Comparison of ENCODE assay signal across 29 cellular contexts in genomic region chr4:102525556-102525955, GRCh38. TPM values are rescaled to one million over a fixed set of nuclear protein-coding genes. Genes with fewer than 3 reads are reported as not detected.
DNase-seq lines count a peak whose midpoint lies in the region; ATAC-seq and TF ChIP-seq lines count a peak whose summit lies in the region.
"Had no signal": no experiment of that assay in that cellular context is flagged by ENCODE, and none has a peak within 500 bp of the region (broad histone marks: within the 10 kb centered on the region; RNA-seq: fewer than 3 reads in every experiment).

No MANE protein-coding gene starts in this region.

- no peak for DNase-seq in activated T-cell treated with anti-CD3 and anti-CD28 coated beads, Interleukin-2, amount 50 U/mL, for 4 hours
- no peak for DNase-seq in activated T-cell treated with anti-CD3 and anti-CD28 coated beads for 4 hours
- DNase-seq in CD4-positive, alpha-beta memory T cell, result no peak
- DNase-seq in natural killer cell, result no peak
- DNase-seq in mucosa of descending colon, result no peak
- DNase-seq in SJCRH30, result no peak
- DNase-seq: adrenal gland; body of pancreas; DMS79; foreskin fibroblast; head of caudate nucleus; NCI-H1105; NCI-H187 treated with DMSO at 0.1 percent for 48 hours; NCI-H2171; posterior cingulate gyrus; right cardiac atrium; stimulated activated CD4-positive, alpha-beta T cell treated with anti-CD3 and anti-CD28 coated beads, Interleukin-1b, Interleukin-23, amount 100 ng/mL, for 48 hours; thyroid gland had no signal

- peak overlapping the region; percentile 43 for H3K4me3 Mint-ChIP-seq in activated T-cell treated with anti-CD3 and anti-CD28 coated beads, Interleukin-2, amount 50 U/mL, for 4 hours
- H3K4me3 Mint-ChIP-seq in CD4-positive, alpha-beta memory T cell, result peak overlapping the region in 1 of 8 donors; percentile 44
- H3K4me3 Mint-ChIP-seq in activated T-helper 17 cell treated with anti-CD3 and anti-CD28 coated beads, Interleukin-2, amount 50 U/mL, for 72 hours, result peak overlapping the region; percentile 68
- H3K4me3 Mint-ChIP-seq in natural killer cell, result no peak overlapping the region
- H3K4me3 Mint-ChIP-seq: B cell; dendritic cell treated with granulocyte-macrophage colony-stimulating factor and Interleukin-4, amounts not matched to agents 40 ng/mL and 50 ng/mL, for 4 days had no signal

- H3K27ac Mint-ChIP-seq in CD4-positive, alpha-beta memory T cell, result peak overlapping the region in 5 of 7 donors; percentile 54 to 81 (median 76)
- no peak overlapping the region for H3K27ac Mint-ChIP-seq in activated T-helper 17 cell treated with anti-CD3 and anti-CD28 coated beads, Interleukin-2, amount 50 U/mL, for 72 hours
- H3K27ac Mint-ChIP-seq in natural killer cell, result peak overlapping the region; percentile 46 to 85
- H3K27ac Mint-ChIP-seq: B cell had no signal

- intact Hi-C loops in CD4-positive, alpha-beta memory T cell (cut with micrococcal nuclease), result no loop called here
- intact Hi-C loops in natural killer cell (cut with micrococcal nuclease) (no loop called here), mucosa of descending colon (cut with DNase I, micrococcal nuclease) (no loop called here)

- CTCF ChIA-PET in CD4-positive, alpha-beta memory T cell (lab: Charles Lee; ENCODE audit: partially characterized antibody), result interaction anchor here (0.8 to 1.3 kb wide), 5 partner anchors 25 to 95 kb away, joined by 3 to 5 read pairs (median 3); no protein-coding TSS in a partner anchor

- no peaks in the 10 kb centered on the region for H3K27me3 Mint-ChIP-seq in activated T-cell treated with anti-CD3 and anti-CD28 coated beads, Interleukin-2, amount 50 U/mL, for 4 hours (ENCODE audit: low read depth)
- no peaks in the 10 kb centered on the region for H3K27me3 Mint-ChIP-seq in CD4-positive, alpha-beta memory T cell
- no peaks in the 10 kb centered on the region for H3K27me3 Mint-ChIP-seq in activated T-helper 17 cell treated with anti-CD3 and anti-CD28 coated beads, Interleukin-2, amount 50 U/mL, for 72 hours
- H3K27me3 Mint-ChIP-seq in natural killer cell (ENCODE audit: low read depth in 2 of 2), result no peaks in the 10 kb centered on the region
- H3K27me3 Mint-ChIP-seq: B cell; dendritic cell treated with granulocyte-macrophage colony-stimulating factor and Interleukin-4, amounts not matched to agents 40 ng/mL and 50 ng/mL, for 4 days had no signal

- POLR2A ChIA-PET in CD4-positive, alpha-beta memory T cell (lab: Charles Lee; ENCODE audit: partially characterized antibody), result interaction anchor here (1.3 to 8.0 kb wide), 3 partner anchors 11 to 24 kb away, joined by 3 to 50 read pairs (median 4); partner anchors contain the start of gene NFKB1

- H3K4me3 ChIP-seq in CD4-positive, alpha-beta memory T cell (ENCODE audit: low read length in 2 of 2), result no peak overlapping the region
- no peak overlapping the region for H3K4me3 ChIP-seq in mucosa of descending colon
- H3K4me3 ChIP-seq in SJCRH30, result no peak overlapping the region
- H3K4me3 ChIP-seq: adrenal gland, body of pancreas, esophagus muscularis mucosa, HAP-1, K562, SJSA1, smooth muscle cell, thyroid gland, vagina had no signal

- H3K27me3 ChIP-seq in CD4-positive, alpha-beta memory T cell (ENCODE audit: insufficient read depth, low read length), result no peaks in the 10 kb centered on the region
- no peaks in the 10 kb centered on the region for H3K27me3 ChIP-seq in SJCRH30
- H3K27me3 ChIP-seq: adrenal gland, body of pancreas, esophagus muscularis mucosa, SJSA1, thyroid gland, vagina had no signal

- TF ChIP-seq CTCF in natural killer cell (IDR thresholded peaks at IDR 0.05) (no peak), mucosa of descending colon (IDR thresholded peaks at IDR 0.05) (no peak)

- H3K36me3 Mint-ChIP-seq in activated T-cell treated with anti-CD3 and anti-CD28 coated beads, Interleukin-2, amount 50 U/mL, for 4 hours (ENCODE audit: insufficient read depth), result peaks cover 55% of the 10 kb centered on the region
- peaks cover 25 to 50% of the 10 kb centered on the region in 2 donors for H3K36me3 Mint-ChIP-seq in CD4-positive, alpha-beta memory T cell
- H3K36me3 Mint-ChIP-seq in activated T-helper 17 cell treated with anti-CD3 and anti-CD28 coated beads, Interleukin-2, amount 50 U/mL, for 72 hours (ENCODE audit: low read depth), result peaks cover 90% of the 10 kb centered on the region
- H3K36me3 Mint-ChIP-seq in natural killer cell, result peaks cover 9% of the 10 kb centered on the region

- H3K27ac ChIP-seq in CD4-positive, alpha-beta memory T cell (ENCODE audit: low read depth, low read length), result no peak overlapping the region
- H3K27ac ChIP-seq in SJCRH30, result no peak overlapping the region; the same call in 1 of the 2 replicates
- H3K27ac ChIP-seq: adrenal gland, body of pancreas, esophagus muscularis mucosa, SJSA1, thyroid gland, vagina had no signal

- H3K36me3 ChIP-seq in CD4-positive, alpha-beta memory T cell (ENCODE audit: insufficient read depth, low read length), result no peaks in the 10 kb centered on the region
- no peaks in the 10 kb centered on the region for H3K36me3 ChIP-seq in mucosa of descending colon (ENCODE audit: low read depth)
- H3K36me3 ChIP-seq in SJCRH30, result 0 out of 2 replicates have a peak, but pooled peaks cover 4% of the 10 kb centered on the region
- H3K36me3 ChIP-seq: adrenal gland, HAP-1, thyroid gland, vagina had no signal

- H3K9me3 ChIP-seq in CD4-positive, alpha-beta memory T cell (ENCODE audit: control insufficient read depth in 1 of 2, low read length in 2 of 2), result no peaks in the 10 kb centered on the region
- no peaks in the 10 kb centered on the region for H3K9me3 ChIP-seq in mucosa of descending colon
- no peaks in the 10 kb centered on the region for H3K9me3 ChIP-seq in SJCRH30 (replicated peaks)
- H3K9me3 ChIP-seq: adrenal gland, body of pancreas, esophagus muscularis mucosa, HAP-1, SJSA1, thyroid gland, vagina had no signal

- ATAC-seq in activated T-cell treated with anti-CD3 and anti-CD28 coated beads, Interleukin-2, amount 50 U/mL, for 4 hours, result peak; percentile 29 to 42
- ATAC-seq in activated T-helper 17 cell treated with anti-CD3 and anti-CD28 coated beads, Interleukin-2, amount 50 U/mL, for 72 hours (replicated peaks), result no peak
- ATAC-seq in natural killer cell (peak in 1 of 3 donors; percentile 36), mucosa of descending colon (no peak), HG03175 (IDR thresholded peaks at IDR 0.05; ENCODE audit: unreplicated experiment) (no peak)
- ATAC-seq: body of pancreas, left lobe of liver, right cardiac atrium had no signal

- peaks cover 89% of the 10 kb centered on the region for H3K4me1 ChIP-seq in CD4-positive, alpha-beta memory T cell (ENCODE audit: insufficient read depth, low read length)
- H3K4me1 ChIP-seq in mucosa of descending colon (ENCODE audit: low read depth) (no peaks in the 10 kb centered on the region), SJCRH30 (peaks cover 21% of the 10 kb centered on the region)

- peaks cover 87% of the 10 kb centered on the region for H3K4me1 Mint-ChIP-seq in activated T-cell treated with anti-CD3 and anti-CD28 coated beads, Interleukin-2, amount 50 U/mL, for 4 hours (ENCODE audit: low read depth)
- H3K4me1 Mint-ChIP-seq in CD4-positive, alpha-beta memory T cell, result peaks cover 59 to 94% (median 70%) of the 10 kb centered on the region in 4 donors
- peaks cover 65% of the 10 kb centered on the region for H3K4me1 Mint-ChIP-seq in activated T-helper 17 cell treated with anti-CD3 and anti-CD28 coated beads, Interleukin-2, amount 50 U/mL, for 72 hours
- H3K4me1 Mint-ChIP-seq in natural killer cell, result peaks cover 56 to 73% of the 10 kb centered on the region in 2 donors

- H3K9me3 Mint-ChIP-seq in activated T-cell treated with anti-CD3 and anti-CD28 coated beads, Interleukin-2, amount 50 U/mL, for 4 hours, result no peaks in the 10 kb centered on the region
- H3K9me3 Mint-ChIP-seq in CD4-positive, alpha-beta memory T cell, result peaks cover 0 to 3% (median 0%) of the 10 kb centered on the region in 8 donors
- H3K9me3 Mint-ChIP-seq in activated T-helper 17 cell treated with anti-CD3 and anti-CD28 coated beads, Interleukin-2, amount 50 U/mL, for 72 hours, result no peaks in the 10 kb centered on the region
- H3K9me3 Mint-ChIP-seq in natural killer cell, result no peaks in the 10 kb centered on the region
- H3K9me3 Mint-ChIP-seq: dendritic cell treated with granulocyte-macrophage colony-stimulating factor and Interleukin-4, amounts not matched to agents 40 ng/mL and 50 ng/mL, for 4 days had no signal

RNA-seq across cellular contexts. Expression of gene NFKB1, which starts 24.4 kb away (rescaled TPM):
- total RNA-seq in activated T-cell treated with anti-CD3 and anti-CD28 coated beads, Interleukin-2, amount 50 U/mL, for 4 hours, result 100 to 1,000 TPM; 315 to 381 (median 331) TPM
- 10 to 100 TPM; 79.8 to 84.9 TPM for total RNA-seq in CD4-positive, alpha-beta memory T cell
- 10 to 100 TPM; 16.6 to 61.9 TPM for polyA plus RNA-seq in CD4-positive, alpha-beta memory T cell
- total RNA-seq in activated T-helper 17 cell treated with anti-CD3 and anti-CD28 coated beads, Interleukin-2, amount 50 U/mL, for 72 hours, result 100 to 1,000 TPM; 103 to 110 TPM
- total RNA-seq in natural killer cell (100 to 1,000 TPM; 144 to 235 (median 163) TPM), mucosa of descending colon (10 to 100 TPM; 50.8 to 57.4 (median 53.6) TPM)
- total RNA-seq in SJCRH30 (2014; rRNA removed; shearing (Covaris generic)), result 33.6 and 34.2 TPM in 2 replicates

Comparison
In these comparisons a context has a peak if more than half of its experiments do, and no peak if none do; other contexts are left out.
1. ATAC-seq: peak in activated T-cell treated with anti-CD3 and anti-CD28 coated beads, Interleukin-2, amount 50 U/mL, for 4 hours (2 of 2); none in activated T-helper 17 cell treated with anti-CD3 and anti-CD28 coated beads, Interleukin-2, amount 50 U/mL, for 72 hours (single experiment), mucosa of descending colon (single experiment) and HG03175 (single experiment).